Comparison of ENCODE assay signal across 1 cellular context in the genomic region with DNA sequence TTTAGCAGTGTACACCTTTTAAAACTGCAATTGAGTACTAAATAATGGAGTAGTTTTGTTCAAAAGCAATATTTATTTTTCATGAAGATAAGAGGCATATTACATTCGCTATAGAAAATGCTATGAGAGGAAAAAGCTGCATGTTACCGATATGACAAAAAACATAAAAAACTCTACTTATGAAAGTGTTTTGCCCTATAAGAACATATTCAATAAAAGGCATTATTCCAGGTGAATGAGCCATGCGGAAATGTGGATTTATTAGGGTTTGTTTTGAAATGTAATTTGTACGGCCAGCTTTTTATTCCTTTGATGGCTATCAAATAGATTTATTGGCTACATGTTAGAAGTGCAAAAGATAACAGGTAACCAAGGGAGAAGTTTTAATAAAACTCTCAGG.
TF ChIP-seq lines count a peak whose summit lies in the region.

No MANE protein-coding gene starts in this region.

TF ChIP-seq in endothelial cell of umbilical vein, 7 proteins besides CTCF, POLR2A, EP300 and RAD21:
- TF ChIP-seq FOS (IDR thresholded peaks at IDR 0.05; ENCODE audit: borderline replicate concordance, insufficient read depth, low read length) = no peak
- no peak for TF ChIP-seq MYC (IDR thresholded peaks at IDR 0.05; ENCODE audit: low read depth, low read length)
- no peak for TF ChIP-seq POLR2AphosphoS5 (IDR thresholded peaks at IDR 0.05; ENCODE audit: insufficient read depth, low read depth, low read length)
- no peak for TF ChIP-seq GATA2 (IDR thresholded peaks at IDR 0.05; ENCODE audit: insufficient read depth, insufficient read length, low read depth, low read length)
- TF ChIP-seq, protein P1, sequence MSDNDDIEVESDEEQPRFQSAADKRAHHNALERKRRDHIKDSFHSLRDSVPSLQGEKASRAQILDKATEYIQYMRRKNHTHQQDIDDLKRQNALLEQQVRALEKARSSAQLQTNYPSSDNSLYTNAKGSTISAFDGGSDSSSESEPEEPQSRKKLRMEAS (IDR thresholded peaks at IDR 0.05; ENCODE audit: insufficient read depth, insufficient read length) = no peak
- no peak for TF ChIP-seq JUN (IDR thresholded peaks at IDR 0.05; ENCODE audit: borderline replicate concordance, insufficient read depth, insufficient read length, low read depth)
- TF ChIP-seq EZH2 (IDR thresholded peaks at IDR 0.05; ENCODE audit: borderline replicate concordance, low read depth, low read length, severe bottlenecking) = no peak
